In genomic region chr3:185490241-185490640, GRCh38 we compare ENCODE assay signal across 20 cellular contexts. TPM values are rescaled to one million over a fixed set of nuclear protein-coding genes. Genes with fewer than 3 reads are reported as not detected.
A peak's percentile ranks its signal among the peaks of the same experiment; 100 is the strongest.
DNase-seq lines count a peak whose midpoint lies in the region; ATAC-seq, FAIRE-seq and TF ChIP-seq lines count a peak whose summit lies in the region.
"Had no signal": no experiment of that assay in that cellular context is flagged by ENCODE, and none has a peak within 500 bp of the region (broad histone marks: within the 10 kb centered on the region; RNA-seq: fewer than 3 reads in every experiment).

No MANE protein-coding gene starts in this region.

- H3K4me1 Mint-ChIP-seq in Calu3 (ENCODE audit: low read depth, unreplicated experiment) = no peaks in the 10 kb centered on the region

- peak overlapping the region; percentile 53 for H3K27ac Mint-ChIP-seq in Calu3 (ENCODE audit: unreplicated experiment)
- H3K27ac Mint-ChIP-seq: CD4-positive, CD25-positive, alpha-beta regulatory T cell; CD8-positive, alpha-beta T cell; HFFc6 had no signal

- peaks cover 12 to 15% of the 10 kb centered on the region in 2 experiments; a peak in 3 of 4 replicates for H3K36me3 ChIP-seq in GM12878 (ENCODE audit: control insufficient read depth in 2 of 2, insufficient read depth in 2 of 2, low read length in 1 of 2)

- H2AFZ ChIP-seq in GM12878 (ENCODE audit: control insufficient read depth, low read depth, low read length) = no peak overlapping the region

- peak; percentile 40; the same call in 1 of the 2 replicates for TF ChIP-seq POLR2A in GM12878 (IDR thresholded peaks at IDR 0.05; ENCODE audit: low read depth, low read length)

- TF ChIP-seq CTCF in Calu3 (IDR thresholded peaks at IDR 0.05; ENCODE audit: unreplicated experiment) (no peak), GM12878 (IDR thresholded peaks at IDR 0.05 in 2 of 3, conservative IDR thresholded peaks at IDR 0.05 in 1 of 3; ENCODE audit: control insufficient read depth in 2 of 3, extremely low read depth in 1 of 3, insufficient read depth in 1 of 3, low read depth in 3 of 3, low read length in 3 of 3) (no peak)

- no peak overlapping the region for H3K4me3 Mint-ChIP-seq in Calu3 (ENCODE audit: low read depth, unreplicated experiment)
- H3K4me3 Mint-ChIP-seq: CD4-positive, CD25-positive, alpha-beta regulatory T cell; CD8-positive, alpha-beta T cell; HFFc6 had no signal

- POLR2A ChIA-PET in GM12878 (lab: Charles Lee) = no interaction called here

- SMC1A ChIA-PET in GM12878 (lab: Charles Lee; ENCODE audit: uncharacterized antibody, unreplicated experiment) = interaction anchor here (1.2 kb wide), 1 partner anchor 19 kb away, joined by 3 read pairs; no protein-coding TSS in a partner anchor

- RAD21 ChIA-PET in GM12878 (lab: Charles Lee; ENCODE audit: unreplicated experiment) = no interaction called here

- no TSS peak for BruUV-seq in Calu3 (replicated peaks; lab: Mats Ljungman, UMichigan)
- BruUV-seq in GM12878 (replicated peaks; lab: Mats Ljungman, UMichigan) = no TSS peak

- no peak overlapping the region for H3K4me3 ChIP-seq in GM12878
- H3K4me3 ChIP-seq: HAP-1 had no signal

- DNase-seq in Calu3 (no peak), GM12878 (ENCODE audit: low read depth, low spot score) (no peak), left colon (no peak), COLO668 (lab: John Stamatoyannopoulos, UW; ENCODE audit: unreplicated experiment) (no peak), NCI-H2107 (lab: John Stamatoyannopoulos, UW) (no peak)
- DNase-seq in activated CD4-positive, alpha-beta T cell treated with anti-CD3 and anti-CD28 coated beads for 1 hour = no peak
- no peak for DNase-seq in stimulated activated naive CD4-positive, alpha-beta T cell treated with Interleukin-2 at 50 U/mL for 16 hours (lab: John Stamatoyannopoulos, UW)
- DNase-seq: C1 segment of cervical spinal cord; CD4-positive, CD25-positive, alpha-beta regulatory T cell; CD8-positive, alpha-beta T cell; DMS153; DND-41; GDM1; GOT3; HFFc6 had no signal

- peaks cover 90% of the 10 kb centered on the region for H3K36me3 Mint-ChIP-seq in Calu3 (ENCODE audit: insufficient read depth, unreplicated experiment)

- in situ Hi-C loops in GM12878 (cut with MboI) = no loop called here

- FAIRE-seq in GM12878 (lab: Jason Lieb, UNC) = no peak
- FAIRE-seq: GM12891, GM18507, H54 had no signal

- ATAC-seq in GM12878 (no peak), esophagus mucosa (peak; percentile 18), left colon (peak; percentile 7)
- ATAC-seq: CD8-positive, alpha-beta T cell had no signal

- no peaks in the 10 kb centered on the region for H3K9me3 ChIP-seq in GM12878 (replicated peaks; ENCODE audit: control insufficient read depth, insufficient read depth, low read length)
- H3K9me3 ChIP-seq: HAP-1 had no signal

- no peaks in the 10 kb centered on the region for H3K27me3 ChIP-seq in GM12878 (replicated peaks in 1 of 2; ENCODE audit: control insufficient read depth in 2 of 2, insufficient read depth in 2 of 2, low read length in 1 of 2)

- intact Hi-C loops in Calu3 (cut with micrococcal nuclease; ENCODE audit: unreplicated experiment) (no loop called here), GM12878 (cut with micrococcal nuclease; ENCODE audit: unreplicated experiment) (no loop called here), left colon (cut with DNase I, micrococcal nuclease) (no loop called here)

- no peak overlapping the region for H3K4me2 ChIP-seq in GM12878 (ENCODE audit: control insufficient read depth, insufficient read depth)

- H3K27me3 Mint-ChIP-seq in Calu3 (ENCODE audit: unreplicated experiment) = no peaks in the 10 kb centered on the region
- H3K27me3 Mint-ChIP-seq: CD4-positive, CD25-positive, alpha-beta regulatory T cell had no signal

- no peaks in the 10 kb centered on the region for H3K4me1 ChIP-seq in GM12878 (ENCODE audit: control insufficient read depth, insufficient read depth, low read length)
- H3K4me1 ChIP-seq: HAP-1 had no signal

- CTCF ChIA-PET in Calu3 (lab: Charles Lee) = no interaction called here
- CTCF ChIA-PET in GM12878 (lab: Yijun Ruan, JAX) = interaction anchor here (1.3 kb wide), 1 partner anchor 69 kb away, joined by 3 read pairs; no protein-coding TSS in a partner anchor

- no peak for TF ChIP-seq EP300 in GM12878 (IDR thresholded peaks at IDR 0.05; ENCODE audit: borderline replicate concordance in 1 of 2, control insufficient read depth in 1 of 2, low read depth in 2 of 2, low read length in 2 of 2)

- no peak overlapping the region for H3K27ac ChIP-seq in GM12878 (ENCODE audit: control insufficient read depth, insufficient read depth)

- H3K9ac ChIP-seq in GM12878 (ENCODE audit: control insufficient read depth, insufficient read depth, low read length) = no peak overlapping the region

- TF ChIP-seq RAD21 in GM12878 (IDR thresholded peaks at IDR 0.05; ENCODE audit: insufficient read depth, low read depth, low read length) = no peak

- H4K20me1 ChIP-seq in GM12878 (ENCODE audit: control insufficient read depth, insufficient read depth) = no peaks in the 10 kb centered on the region

- WGBS in GM12878 (ENCODE audit: insufficient coverage, insufficient replicate concordance, low lambda C conversion rate, missing lambda C conversion rate) = 98% methylated on average over 4 of the region's 4 CpGs

- no peaks in the 10 kb centered on the region for H3K9me3 Mint-ChIP-seq in Calu3 (ENCODE audit: low read depth, unreplicated experiment)
- H3K9me3 Mint-ChIP-seq: CD8-positive, alpha-beta T cell; HFFc6 had no signal

- no peaks in the 10 kb centered on the region for H3K79me2 ChIP-seq in GM12878 (ENCODE audit: control insufficient read depth, insufficient read depth, low read length)

TF ChIP-seq in GM12878, 131 proteins besides CTCF, POLR2A, EP300 and RAD21 (continues in another document):
- TF ChIP-seq SKIL (IDR thresholded peaks at IDR 0.05; ENCODE audit: low read depth, poor library complexity, severe bottlenecking) (no peak), ZNF207 (IDR thresholded peaks at IDR 0.05; ENCODE audit: borderline replicate concordance) (no peak), KLF5 (IDR thresholded peaks at IDR 0.05; ENCODE audit: partially characterized antibody) (no peak), ZBTB11 (CRISPR knock-in tag; IDR thresholded peaks at IDR 0.05) (no peak), BCL11A (IDR thresholded peaks at IDR 0.05; ENCODE audit: low read depth, low read length) (no peak), RELA (IDR thresholded peaks at IDR 0.05; ENCODE audit: borderline replicate concordance, partially characterized antibody) (no peak)

RNA-seq across cellular contexts. Expression of gene TMEM41A, which starts 8.6 kb away (rescaled TPM):
- total RNA-seq in Calu3 (2022) (53.6 and 57.5 TPM in 2 replicates), GM12878 (2014; rRNA removed) (23.0 and 23.3 TPM in 2 replicates), GM12878 (2014; rRNA removed; fragmentation: Illumina TruSeq; extraction: Trizol) (15.6 and 15.8 TPM in 2 replicates), GM12878 (2021) (19.9 and 21.9 TPM in 2 replicates), esophagus mucosa (23.2 TPM), left colon (10 to 100 TPM; 15.2 to 17.0 TPM)
- 91.6 and 96.1 TPM in 2 replicates for total RNA-seq in GM12878 (2013; cell fraction: nucleolus; rRNA removed)
- polyA plus RNA-seq in GM12878 (2011; ENCODE audit: low read depth) = 14.3 TPM
- polyA plus RNA-seq in GM12878 (2011; rRNA removed) (29.2 and 32.3 TPM in 2 replicates), GM12878 (2014; fragmentation: Illumina TruSeq; extraction: Trizol) (21.6 and 24.6 TPM in 2 replicates), GM12878 (2014; fragmentation: Nextera tagmentation; extraction: Ambion mirVana) (10 to 100 TPM; 13.9 to 16.9 TPM), GM12878 (2014; rRNA removed) (18.1 and 18.5 TPM in 2 replicates), GM12878 (2016; fragmentation: Nextera tagmentation; extraction: Ambion mirVana) (10 to 100 TPM; 28.6 to 33.2 TPM)
- polyA plus RNA-seq in GM12878 (2011; cell fraction: cytosol; rRNA removed) = 21.4 and 24.2 TPM in 2 replicates
- polyA plus RNA-seq in GM12878 (2011; cell fraction: nucleus; rRNA removed) = 27.6 and 30.3 TPM in 2 replicates
- polyA plus RNA-seq in GM12878 (2012) = 13.8 and 13.9 TPM in 2 replicates
- 34.8 and 40.2 TPM in 2 replicates for polyA minus RNA-seq in GM12878 (2011; rRNA and poly(A)+ RNA removed)
- 8.8 and 11.5 TPM in 2 replicates for polyA minus RNA-seq in GM12878 (2011; cell fraction: cytosol; rRNA and poly(A)+ RNA removed)
- 22.6 and 36.7 TPM in 2 replicates for polyA minus RNA-seq in GM12878 (2011; cell fraction: nucleus; rRNA and poly(A)+ RNA removed)
